In genomic region chr1:6448749-6449631, GRCh38 we compare ENCODE assay signal across 8 cellular contexts. TPM values are rescaled to one million over a fixed set of nuclear protein-coding genes. Genes with fewer than 3 reads are reported as not detected.
A peak's percentile ranks its signal among the peaks of the same experiment; 100 is the strongest.
DNase-seq lines count a peak whose midpoint lies in the region; ATAC-seq and TF ChIP-seq lines count a peak whose summit lies in the region.

No MANE protein-coding gene starts in this region.

- no peaks in the 10 kb centered on the region for H3K36me3 ChIP-seq in mammary epithelial cell (ENCODE audit: insufficient read depth, low read length)
- H3K36me3 ChIP-seq in upper lobe of right lung, result no peaks in the 10 kb centered on the region

- ATAC-seq in WTC11 (peak; percentile 13), upper lobe of right lung (peak; percentile 9), GM18870 (IDR thresholded peaks at IDR 0.05; ENCODE audit: unreplicated experiment) (no peak), HG03095 (IDR thresholded peaks at IDR 0.05; ENCODE audit: unreplicated experiment) (no peak)

- H3K27me3 Mint-ChIP-seq in MCF 10A (ENCODE audit: insufficient read depth, unreplicated experiment) (peaks cover 37% of the 10 kb centered on the region), WTC11 (ENCODE audit: low read depth) (no peaks in the 10 kb centered on the region; the same call in 1 of the 2 replicates)

- H3K79me2 ChIP-seq in mammary epithelial cell (ENCODE audit: insufficient read depth, low read length), result no peaks in the 10 kb centered on the region

- H3K27ac Mint-ChIP-seq in MCF 10A (ENCODE audit: low read depth, unreplicated experiment), result no peak overlapping the region
- 0 out of 2 replicates have a peak overlapping the region, but pooled peaks have one; percentile 48 for H3K27ac Mint-ChIP-seq in WTC11

- BruUV-seq in MCF 10A (replicated peaks; lab: Mats Ljungman, UMichigan) (no TSS peak), mammary epithelial cell (replicated peaks; lab: Mats Ljungman, UMichigan) (no TSS peak)

- H3K4me3 ChIP-seq in mammary epithelial cell (replicated peaks in 1 of 3; ENCODE audit: insufficient read depth in 1 of 3, low read depth in 2 of 3, low read length in 3 of 3) (no peak overlapping the region), iPS-18c (ENCODE audit: insufficient read depth, low read depth, low read length) (peak overlapping the region; percentile 60; the same call in 1 of the 2 replicates), upper lobe of right lung (no peak overlapping the region)

- H3K9me3 Mint-ChIP-seq in MCF 10A (ENCODE audit: unreplicated experiment) (no peaks in the 10 kb centered on the region), WTC11 (no peaks in the 10 kb centered on the region)

- H3K4me1 ChIP-seq in mammary epithelial cell (ENCODE audit: insufficient read depth, low read length) (no peaks in the 10 kb centered on the region), upper lobe of right lung (no peaks in the 10 kb centered on the region)

- POLR2A ChIA-PET in MCF 10A (lab: Yijun Ruan, JAX) (interaction anchor here (1.2 kb wide), 1 partner anchor 9 kb away, joined by 3 read pairs; no protein-coding TSS in a partner anchor), WTC11 (lab: Charles Lee) (no interaction called here)

- in situ Hi-C loops in mammary epithelial cell (cut with MboI; ENCODE audit: low sequenced_read_pairs in 2 of 2) (no loop called here), GM13976 (cut with MboI; ENCODE audit: low sequenced_read_pairs, unreplicated experiment) (no loop called here)

- no peak overlapping the region for H3K4me2 ChIP-seq in mammary epithelial cell (ENCODE audit: insufficient read depth, low read depth, low read length)

- H2AFZ ChIP-seq in mammary epithelial cell (ENCODE audit: low read depth, low read length), result no peak overlapping the region

- H3K4me1 Mint-ChIP-seq in MCF 10A (ENCODE audit: insufficient read depth, unreplicated experiment) (peaks cover 5% of the 10 kb centered on the region), WTC11 (peaks cover 31% of the 10 kb centered on the region)

- dilution Hi-C loops in mammary epithelial cell (cut with HindIII; ENCODE audit: low sequenced_read_pairs), result no loop called here

- H3K4me3 Mint-ChIP-seq in MCF 10A (ENCODE audit: unreplicated experiment), result peak overlapping the region; percentile 4
- H3K4me3 Mint-ChIP-seq in WTC11, result peak overlapping the region; percentile 67

- intact Hi-C loops in MCF 10A (cut with micrococcal nuclease) (no loop called here), mammary epithelial cell (cut with micrococcal nuclease) (loop anchor here (5.0 kb wide), 1 partner anchor 73 kb away; no protein-coding TSS in a partner anchor), upper lobe of right lung (cut with DNase I) (no loop called here)

- no peaks in the 10 kb centered on the region for H4K20me1 ChIP-seq in mammary epithelial cell (ENCODE audit: insufficient read depth, low read length)

- H3K27ac ChIP-seq in mammary epithelial cell (ENCODE audit: insufficient read depth, low read depth, low read length) (no peak overlapping the region), upper lobe of right lung (no peak overlapping the region)

- DNase-seq in MCF 10A (ENCODE audit: unreplicated experiment) (peak; percentile 24), mammary epithelial cell (no peak), WTC11 (ENCODE audit: low spot score) (peak; percentile 73), upper lobe of right lung (no peak), GM13976 (ENCODE audit: low spot score) (no peak)

- no peak for TF ChIP-seq CTCF in MCF 10A (IDR thresholded peaks at IDR 0.05; ENCODE audit: unreplicated experiment)
- no peak for TF ChIP-seq CTCF in mammary epithelial cell (conservative IDR thresholded peaks at IDR 0.05 in 1 of 2, IDR thresholded peaks at IDR 0.05 in 1 of 2; ENCODE audit: extremely low read depth in 1 of 2, insufficient read depth in 1 of 2, low read depth in 1 of 2, low read length in 2 of 2)
- TF ChIP-seq CTCF in WTC11 (IDR thresholded peaks at IDR 0.05), result no peak
- TF ChIP-seq CTCF in upper lobe of right lung (IDR thresholded peaks at IDR 0.05), result no peak
- no peak for TF ChIP-seq CTCF in GM13976 (IDR thresholded peaks at IDR 0.05; ENCODE audit: borderline replicate concordance, control extremely low read depth, extremely low read depth, insufficient read depth, missing control alignments)

- WGBS in mammary epithelial cell (ENCODE audit: low coverage, missing lambda C conversion rate), result 41% methylated on average over 24 of the region's 66 CpGs

- H3K36me3 Mint-ChIP-seq in MCF 10A (ENCODE audit: insufficient read depth, unreplicated experiment) (no peaks in the 10 kb centered on the region), WTC11 (peaks cover 2% of the 10 kb centered on the region; the same call in 1 of the 2 replicates)

- no peak overlapping the region for H3K9ac ChIP-seq in mammary epithelial cell (ENCODE audit: insufficient read depth, low read length)

- CTCF ChIA-PET in MCF 10A (lab: Yijun Ruan, JAX) (interaction anchor here (0.6 to 1.5 kb wide), 7 partner anchors 11 to 1646 kb away, joined by 3 to 4 read pairs (median 3); no protein-coding TSS in a partner anchor), mammary epithelial cell (lab: Charles Lee; ENCODE audit: low non-redundant PET) (interaction anchor here (0.6 kb wide), 1 partner anchor 10 kb away, joined by 3 read pairs; no protein-coding TSS in a partner anchor), WTC11 (lab: Charles Lee) (interaction anchor here (0.6 to 6.4 kb wide), 29 partner anchors 8 to 244 kb away, joined by 3 to 85 read pairs (median 8); partner anchors contain the start of genes ACOT7, HES2, PLEKHG5 and TNFRSF25)

- no peaks in the 10 kb centered on the region for H3K9me3 ChIP-seq in mammary epithelial cell (replicated peaks; ENCODE audit: insufficient read depth, low read length)
- no peaks in the 10 kb centered on the region for H3K9me3 ChIP-seq in iPS-18c (ENCODE audit: control insufficient read depth, insufficient read depth, low read length)
- H3K9me3 ChIP-seq in upper lobe of right lung, result no peaks in the 10 kb centered on the region

- H3K27me3 ChIP-seq in mammary epithelial cell (ENCODE audit: insufficient read depth, low read length), result peaks cover 25% of the 10 kb centered on the region
- H3K27me3 ChIP-seq in upper lobe of right lung, result peaks cover 72% of the 10 kb centered on the region

TF ChIP-seq in WTC11, 78 proteins besides CTCF, POLR2A, EP300 and RAD21:
- TF ChIP-seq SP1 (CRISPR knock-in tag; conservative IDR thresholded peaks at IDR 0.05) (0 out of 2 replicates have a peak, but pooled peaks have one; percentile 30), CDX4 (CRISPR knock-in tag; IDR thresholded peaks at IDR 0.05; ENCODE audit: borderline replicate concordance) (no peak)

RNA-seq across cellular contexts. Expression of gene TNFRSF25, which starts 17.0 kb away (rescaled TPM):
- total RNA-seq in MCF 10A (2022), result 27.6 and 33.7 TPM in 2 replicates
- 10 to 100 TPM in 1 of 2 donors, 1 to 10 TPM in 1; 6.7 to 60.9 TPM for total RNA-seq in mammary epithelial cell
- polyA plus RNA-seq in mammary epithelial cell, result 21.0 TPM
- 5.8 TPM for polyA minus RNA-seq in mammary epithelial cell
- total RNA-seq in WTC11 (2021), result 19.5 to 26.1 TPM (median 22.6 TPM) in 3 replicates
- total RNA-seq in upper lobe of right lung, result 10.0 TPM

RNA-seq across cellular contexts. Expression of gene ESPN, which starts 24.4 kb away (rescaled TPM):
- total RNA-seq in MCF 10A (2022) (0.68 TPM in 1 of 2 replicates, not detected in the other), mammary epithelial cell (1 to 10 TPM; 2.4 to 2.5 TPM), WTC11 (2021) (46.1 to 70.3 TPM (median 68.1 TPM) in 3 replicates), upper lobe of right lung (4.3 TPM)
- polyA plus RNA-seq in mammary epithelial cell, result 0.27 TPM
- not detected for polyA minus RNA-seq in mammary epithelial cell

RNA-seq across cellular contexts. Expression of gene HES2, which starts 29.3 kb away (rescaled TPM):
- total RNA-seq in MCF 10A (2022) (5.0 and 7.6 TPM in 2 replicates), mammary epithelial cell (10 to 100 TPM; 54.3 to 70.8 TPM), WTC11 (2021) (1.9 to 2.7 TPM (median 1.9 TPM) in 3 replicates), upper lobe of right lung (5.7 TPM)
- 29.0 TPM for polyA plus RNA-seq in mammary epithelial cell
- polyA minus RNA-seq in mammary epithelial cell, result 21.4 TPM

RNA-seq across cellular contexts. Expression of gene PLEKHG5, which starts 42.5 kb away (rescaled TPM):
- total RNA-seq in MCF 10A (2022) (32.3 and 35.9 TPM in 2 replicates), mammary epithelial cell (10 to 100 TPM; 19.0 to 88.8 TPM), WTC11 (2021) (27.5 to 32.0 TPM (median 30.8 TPM) in 3 replicates), upper lobe of right lung (12.2 TPM)
- 25.3 TPM for polyA plus RNA-seq in mammary epithelial cell
- 20.3 TPM for polyA minus RNA-seq in mammary epithelial cell

RNA-seq across cellular contexts. Expression of gene ACOT7, which starts 55.4 kb away (rescaled TPM):
- total RNA-seq in MCF 10A (2022), result 110 and 117 TPM in 2 replicates
- total RNA-seq in mammary epithelial cell, result 100 to 1,000 TPM in 1 of 2 donors, 10 to 100 TPM in 1; 67.2 to 193 TPM
- polyA plus RNA-seq in mammary epithelial cell, result 365 TPM
- polyA minus RNA-seq in mammary epithelial cell, result 208 TPM
- total RNA-seq in WTC11 (2021), result 133 to 151 TPM (median 137 TPM) in 3 replicates
- total RNA-seq in upper lobe of right lung, result 22.8 TPM

Comparison
In these comparisons a context has a peak if more than half of its experiments do, and no peak if none do; other contexts are left out.
1. DNase-seq: peak in MCF 10A (single experiment) and WTC11 (single experiment); none in mammary epithelial cell (single experiment), upper lobe of right lung (single experiment) and GM13976 (single experiment).
2. ATAC-seq: peak in WTC11 (single experiment) and upper lobe of right lung (single experiment); none in GM18870 (single experiment) and HG03095 (single experiment).